In the genomic region with DNA sequence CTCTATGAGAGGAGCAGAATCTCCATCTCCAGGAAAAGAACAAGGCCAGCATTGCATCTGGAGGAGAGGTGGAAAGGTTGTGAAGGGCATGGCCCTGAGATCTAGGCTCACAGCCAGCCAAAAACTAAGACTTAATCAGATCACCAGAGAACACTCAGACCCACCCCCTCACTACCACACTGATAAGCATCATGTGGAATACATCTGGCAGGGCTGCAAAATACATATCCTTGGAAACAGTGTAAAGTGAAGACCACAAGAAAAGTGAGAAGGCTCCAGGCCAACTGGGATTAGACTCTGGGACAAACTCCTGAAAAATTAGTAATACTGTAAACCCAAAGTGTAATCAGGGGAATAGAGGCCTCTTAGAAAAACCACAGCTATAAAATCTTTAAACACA, we compare ENCODE assay signal across 28 cellular contexts.
A peak's percentile ranks its signal among the peaks of the same experiment; 100 is the strongest.
DNase-seq lines count a peak whose midpoint lies in the region; ATAC-seq and TF ChIP-seq lines count a peak whose summit lies in the region.
"Had no signal": no experiment of that assay in that cellular context is flagged by ENCODE, and none has a peak within 500 bp of the region (broad histone marks: within the 10 kb centered on the region; RNA-seq: fewer than 3 reads in every experiment).

No MANE protein-coding gene starts in this region.

- no peak overlapping the region for H3K4me3 Mint-ChIP-seq in GM23338
- H3K4me3 Mint-ChIP-seq: activated CD4-positive, alpha-beta T cell treated with anti-CD3 and anti-CD28 coated beads, Interleukin-2, amount 10 ng/mL, durations not matched to agents 7 days and 5 days; activated naive CD4-positive, alpha-beta T cell treated with anti-CD3 and anti-CD28 coated beads, Interleukin-2, amount 10 ng/mL, durations not matched to agents 7 days and 5 days; activated T-cell treated with anti-CD3 and anti-CD28 coated beads, Interleukin-2, amount 50 U/mL, for 72 hours; CD4-positive, CD25-positive, alpha-beta regulatory T cell; naive thymus-derived CD8-positive, alpha-beta T cell; stimulated activated naive B cell treated with anti-CD40 and anti-IgM and Interleukin-4, amounts not matched to agents 10 μg/mL and 1 μg/mL and 100 μg/mL, for 72 hours had no signal

- H2AFZ ChIP-seq in GM23338 (0 out of 2 replicates have a peak overlapping the region, but pooled peaks have one; percentile 8), fibroblast of lung (ENCODE audit: low read length) (no peak overlapping the region)
- H2AFZ ChIP-seq: hepatocyte had no signal

- H3K4me3 ChIP-seq in GM23338 (no peak overlapping the region), fibroblast of lung (replicated peaks in 1 of 4; ENCODE audit: control extremely low read depth in 1 of 4, insufficient read depth in 1 of 4, low read depth in 3 of 4, low read length in 4 of 4) (no peak overlapping the region)
- H3K4me3 ChIP-seq: hepatocyte, ovary, testis, uterus had no signal

- no peaks in the 10 kb centered on the region for H4K20me1 ChIP-seq in GM23338 (replicated peaks; ENCODE audit: insufficient read depth)
- no peaks in the 10 kb centered on the region for H4K20me1 ChIP-seq in fibroblast of lung (ENCODE audit: control insufficient read depth, extremely low read depth, insufficient read depth, low read length)

- intact Hi-C loops in sciatic nerve (cut with DNase I) = no loop called here

- no peak for ATAC-seq in GM23338
- ATAC-seq in sciatic nerve = peak; percentile 92
- ATAC-seq: activated T-cell treated with anti-CD3 and anti-CD28 coated beads, Interleukin-2, amount 50 U/mL, for 72 hours; naive thymus-derived CD8-positive, alpha-beta T cell; stimulated activated naive B cell treated with anti-CD40 and anti-IgM and Interleukin-4, amounts not matched to agents 10 μg/mL and 1 μg/mL and 100 μg/mL, for 72 hours had no signal

- H3K79me2 ChIP-seq in GM23338 (replicated peaks; ENCODE audit: insufficient read depth) (no peaks in the 10 kb centered on the region), fibroblast of lung (ENCODE audit: control insufficient read depth, insufficient read depth, low read length) (no peaks in the 10 kb centered on the region)
- H3K79me2 ChIP-seq: hepatocyte had no signal

- H3K27me3 Mint-ChIP-seq in GM23338 (ENCODE audit: insufficient read depth, low read depth, poor library complexity) = no peaks in the 10 kb centered on the region
- H3K27me3 Mint-ChIP-seq: activated CD4-positive, alpha-beta T cell treated with anti-CD3 and anti-CD28 coated beads, Interleukin-2, amount 10 ng/mL, durations not matched to agents 7 days and 5 days; activated naive CD4-positive, alpha-beta T cell treated with anti-CD3 and anti-CD28 coated beads, Interleukin-2, amount 10 ng/mL, durations not matched to agents 7 days and 5 days; CD4-positive, CD25-positive, alpha-beta regulatory T cell; naive thymus-derived CD8-positive, alpha-beta T cell; stimulated activated naive B cell treated with anti-CD40 and anti-IgM and Interleukin-4, amounts not matched to agents 10 μg/mL and 1 μg/mL and 100 μg/mL, for 72 hours had no signal

- no peak overlapping the region for H3K27ac Mint-ChIP-seq in GM23338
- H3K27ac Mint-ChIP-seq: activated CD4-positive, alpha-beta T cell treated with anti-CD3 and anti-CD28 coated beads, Interleukin-2, amount 10 ng/mL, durations not matched to agents 7 days and 5 days; activated naive CD4-positive, alpha-beta T cell treated with anti-CD3 and anti-CD28 coated beads, Interleukin-2, amount 10 ng/mL, durations not matched to agents 7 days and 5 days; activated T-cell treated with anti-CD3 and anti-CD28 coated beads, Interleukin-2, amount 50 U/mL, for 72 hours; CD4-positive, CD25-positive, alpha-beta regulatory T cell; naive thymus-derived CD8-positive, alpha-beta T cell; stimulated activated naive B cell treated with anti-CD40 and anti-IgM and Interleukin-4, amounts not matched to agents 10 μg/mL and 1 μg/mL and 100 μg/mL, for 72 hours had no signal

- TF ChIP-seq CTCF in GM23338 (conservative IDR thresholded peaks at IDR 0.05; ENCODE audit: low read depth in 2 of 2) (no peak), fibroblast of lung (conservative IDR thresholded peaks at IDR 0.05 in 1 of 2, IDR thresholded peaks at IDR 0.05 in 1 of 2; ENCODE audit: low read depth in 1 of 2, low read length in 2 of 2) (no peak)

- H3K9me3 ChIP-seq in fibroblast of lung (ENCODE audit: control insufficient read depth, insufficient read depth, low read depth, low read length) = no peaks in the 10 kb centered on the region
- H3K9me3 ChIP-seq: ovary, testis, uterus had no signal

- DNase-seq in GM23338 (ENCODE audit: low spot score) = no peak
- peak; percentile 80 for DNase-seq in SK-N-DZ (ENCODE audit: low spot score)
- DNase-seq in fibroblast of lung (ENCODE audit: low read depth in 2 of 2) = peak; percentile 42 to 66
- DNase-seq in sciatic nerve (ENCODE audit: low spot score) = no peak
- no peak for DNase-seq in activated effector memory CD4-positive, alpha-beta T cell treated with Interleukin-2 at 50 U/mL for 16 hours
- DNase-seq in NCI-H128 (lab: John Stamatoyannopoulos, UW; ENCODE audit: unreplicated experiment) = no peak
- no peak for DNase-seq in AML-193 (lab: John Stamatoyannopoulos, UW)
- DNase-seq: activated CD4-positive, alpha-beta T cell treated with anti-CD3 and anti-CD28 coated beads, Interleukin-2, amount 10 ng/mL, durations not matched to agents 7 days and 5 days; activated naive CD4-positive, alpha-beta T cell treated with anti-CD3 and anti-CD28 coated beads, Interleukin-2, amount 10 ng/mL, durations not matched to agents 7 days and 5 days; activated T-cell treated with anti-CD3 and anti-CD28 coated beads, Interleukin-2, amount 50 U/mL, for 72 hours; anterior cingulate cortex; CD4-positive, CD25-positive, alpha-beta regulatory T cell; cerebellar nuclear complex; foreskin melanocyte; KBM-7; midbrain; naive thymus-derived CD8-positive, alpha-beta T cell; NCI-H1694 treated with DMSO at 0.1 percent for 48 hours; NCI-H748 treated with DMSO at 0.1 percent for 48 hours; ovary; retina; stimulated activated CD4-positive, alpha-beta T cell treated with anti-CD3 and anti-CD28 coated beads, Interleukin-4, amount 100 ng/mL, for 1 hour; stimulated activated naive B cell treated with anti-CD40 and anti-IgM and Interleukin-4, amounts not matched to agents 10 μg/mL and 1 μg/mL and 100 μg/mL, for 72 hours; T1000; testis; uterus had no signal

- H3K27ac ChIP-seq in GM23338 (ENCODE audit: low read depth) = no peak overlapping the region
- no peak overlapping the region for H3K27ac ChIP-seq in fibroblast of lung (ENCODE audit: insufficient read depth, low read length)
- H3K27ac ChIP-seq: epithelial cell of prostate, hepatocyte, ovary, testis, uterus had no signal

- H3K4me1 ChIP-seq in GM23338 (ENCODE audit: insufficient read depth) (no peaks in the 10 kb centered on the region), fibroblast of lung (ENCODE audit: control insufficient read depth, extremely low read depth, insufficient read depth, low read length) (no peaks in the 10 kb centered on the region)
- H3K4me1 ChIP-seq: testis, uterus had no signal

- H3K9ac ChIP-seq in fibroblast of lung (ENCODE audit: insufficient read depth, low read length) = no peak overlapping the region

- no peaks in the 10 kb centered on the region; the same call in 2 of the 3 replicates for H3K36me3 Mint-ChIP-seq in GM23338 (ENCODE audit: low read depth)
- H3K36me3 Mint-ChIP-seq: activated naive CD4-positive, alpha-beta T cell treated with anti-CD3 and anti-CD28 coated beads, Interleukin-2, amount 10 ng/mL, durations not matched to agents 7 days and 5 days; CD4-positive, CD25-positive, alpha-beta regulatory T cell; naive thymus-derived CD8-positive, alpha-beta T cell; stimulated activated naive B cell treated with anti-CD40 and anti-IgM and Interleukin-4, amounts not matched to agents 10 μg/mL and 1 μg/mL and 100 μg/mL, for 72 hours had no signal

- peaks cover 4% of the 10 kb centered on the region; the same call in 2 of the 3 replicates for H3K9me3 Mint-ChIP-seq in GM23338
- H3K9me3 Mint-ChIP-seq: activated CD4-positive, alpha-beta T cell treated with anti-CD3 and anti-CD28 coated beads, Interleukin-2, amount 10 ng/mL, durations not matched to agents 7 days and 5 days had no signal

- H3K27me3 ChIP-seq in GM23338 (ENCODE audit: insufficient read depth) = no peaks in the 10 kb centered on the region
- H3K27me3 ChIP-seq in fibroblast of lung (ENCODE audit: control insufficient read depth, insufficient read depth, low read length) = no peaks in the 10 kb centered on the region
- H3K27me3 ChIP-seq: hepatocyte, ovary, testis, uterus had no signal

- H3K36me3 ChIP-seq in GM23338 (ENCODE audit: insufficient read depth) (no peaks in the 10 kb centered on the region), fibroblast of lung (ENCODE audit: control insufficient read depth, insufficient read depth, low read length) (no peaks in the 10 kb centered on the region)
- H3K36me3 ChIP-seq: ovary, uterus had no signal

- no peaks in the 10 kb centered on the region for H3F3A ChIP-seq in GM23338 (replicated peaks; ENCODE audit: low read depth)

- H3K4me2 ChIP-seq in GM23338 = no peak overlapping the region
- no peak overlapping the region for H3K4me2 ChIP-seq in fibroblast of lung (ENCODE audit: extremely low read depth, insufficient read depth, low read length)
- H3K4me2 ChIP-seq: hepatocyte had no signal

- H3K4me1 Mint-ChIP-seq in GM23338 = no peaks in the 10 kb centered on the region
- H3K4me1 Mint-ChIP-seq: activated CD4-positive, alpha-beta T cell treated with anti-CD3 and anti-CD28 coated beads, Interleukin-2, amount 10 ng/mL, durations not matched to agents 7 days and 5 days; activated naive CD4-positive, alpha-beta T cell treated with anti-CD3 and anti-CD28 coated beads, Interleukin-2, amount 10 ng/mL, durations not matched to agents 7 days and 5 days; CD4-positive, CD25-positive, alpha-beta regulatory T cell; naive thymus-derived CD8-positive, alpha-beta T cell; stimulated activated naive B cell treated with anti-CD40 and anti-IgM and Interleukin-4, amounts not matched to agents 10 μg/mL and 1 μg/mL and 100 μg/mL, for 72 hours had no signal

- H3K9me2 ChIP-seq in GM23338 (ENCODE audit: insufficient read depth) = no peaks in the 10 kb centered on the region

TF ChIP-seq in GM23338, 12 proteins besides CTCF, POLR2A, EP300 and RAD21 (continues in another document):
- TF ChIP-seq STAT1 (IDR thresholded peaks at IDR 0.05; ENCODE audit: unreplicated experiment) = no peak

Comparison
In these comparisons a context has a peak if more than half of its experiments do, and no peak if none do; other contexts are left out.
1. DNase-seq: peak in SK-N-DZ (single experiment) and fibroblast of lung (2 of 2); none in GM23338 (single experiment), sciatic nerve (single experiment), activated effector memory CD4-positive, alpha-beta T cell treated with Interleukin-2 at 50 U/mL for 16 hours (single experiment), NCI-H128 (single experiment) and AML-193 (0 of 2).